ENCODE assay signal across 18 cellular contexts in genomic region chr1:89382479-89382878, GRCh38. TPM values are rescaled to one million over a fixed set of nuclear protein-coding genes. Genes with fewer than 3 reads are reported as not detected.
A peak's percentile ranks its signal among the peaks of the same experiment; 100 is the strongest.
DNase-seq lines count a peak whose midpoint lies in the region; ATAC-seq and TF ChIP-seq lines count a peak whose summit lies in the region.
"Had no signal": no experiment of that assay in that cellular context is flagged by ENCODE, and none has a peak within 500 bp of the region (broad histone marks: within the 10 kb centered on the region; RNA-seq: fewer than 3 reads in every experiment).

No MANE protein-coding gene starts in this region.

- H3K4me3 ChIP-seq in neural progenitor cell = no peak overlapping the region
- no peak overlapping the region for H3K4me3 ChIP-seq in left ventricle myocardium inferior
- H3K4me3 ChIP-seq: BLaER1 treated with 17β-estradiol and CSF1 and Interleukin-3, amounts not matched to agents 10 nM and 100 nM had no signal

- intact Hi-C loops in activated CD8-positive, alpha-beta T cell treated with anti-CD3 and anti-CD28 coated beads for 36 hours (cut with micrococcal nuclease) = loop anchor here (5.0 kb wide), 1 partner anchor 70 kb away; no protein-coding TSS in a partner anchor
- intact Hi-C loops in left ventricle myocardium inferior (cut with micrococcal nuclease) = no loop called here

- H3K9ac ChIP-seq in neural progenitor cell = no peak overlapping the region
- H3K9ac ChIP-seq: BLaER1 treated with 17β-estradiol and CSF1 and Interleukin-3, amounts not matched to agents 10 nM and 100 nM had no signal

- CTCF ChIA-PET in activated CD8-positive, alpha-beta T cell treated with anti-CD3 and anti-CD28 coated beads for 36 hours (lab: Charles Lee) = interaction anchor here (0.9 to 1.0 kb wide), 2 partner anchors 27 to 71 kb away, joined by 3 read pairs; no protein-coding TSS in a partner anchor
- CTCF ChIA-PET in activated CD8-positive, alpha-beta T cell treated with anti-CD3 and anti-CD28 coated beads, Interleukin-2, amount 10 ng/mL, durations not matched to agents 7 days and 5 days (lab: Charles Lee) = no interaction called here

- no peak overlapping the region for H3K4me3 Mint-ChIP-seq in activated CD8-positive, alpha-beta T cell treated with anti-CD3 and anti-CD28 coated beads for 36 hours
- no peak overlapping the region for H3K4me3 Mint-ChIP-seq in activated CD8-positive, alpha-beta T cell treated with anti-CD3 and anti-CD28 coated beads, Interleukin-2, amount 10 ng/mL, durations not matched to agents 7 days and 5 days
- H3K4me3 Mint-ChIP-seq in neural progenitor cell = no peak overlapping the region
- H3K4me3 Mint-ChIP-seq in immature natural killer cell = no peak overlapping the region
- H3K4me3 Mint-ChIP-seq: CD4-positive, CD25-positive, alpha-beta regulatory T cell; HFFc6 had no signal

- H3K27me3 ChIP-seq in neural progenitor cell = no peaks in the 10 kb centered on the region
- no peaks in the 10 kb centered on the region for H3K27me3 ChIP-seq in left ventricle myocardium inferior (ENCODE audit: low read depth)
- H3K27me3 ChIP-seq: BLaER1 treated with 17β-estradiol and CSF1 and Interleukin-3, amounts not matched to agents 10 nM and 100 nM had no signal

- H3K4me1 ChIP-seq in neural progenitor cell (peaks cover 5% of the 10 kb centered on the region), left ventricle myocardium inferior (no peaks in the 10 kb centered on the region)
- H3K4me1 ChIP-seq: BLaER1 treated with 17β-estradiol and CSF1 and Interleukin-3, amounts not matched to agents 10 nM and 100 nM had no signal

- H4K20me1 ChIP-seq in neural progenitor cell (ENCODE audit: low read depth) = no peaks in the 10 kb centered on the region
- H4K20me1 ChIP-seq: BLaER1 treated with 17β-estradiol and CSF1 and Interleukin-3, amounts not matched to agents 10 nM and 100 nM had no signal

- ATAC-seq in activated CD8-positive, alpha-beta T cell treated with anti-CD3 and anti-CD28 coated beads for 36 hours = peak; percentile 56
- no peak for ATAC-seq in activated CD8-positive, alpha-beta T cell treated with anti-CD3 and anti-CD28 coated beads, Interleukin-2, amount 10 ng/mL, durations not matched to agents 7 days and 5 days

- no peaks in the 10 kb centered on the region for H3K27me3 Mint-ChIP-seq in activated CD8-positive, alpha-beta T cell treated with anti-CD3 and anti-CD28 coated beads for 36 hours
- no peaks in the 10 kb centered on the region for H3K27me3 Mint-ChIP-seq in activated CD8-positive, alpha-beta T cell treated with anti-CD3 and anti-CD28 coated beads, Interleukin-2, amount 10 ng/mL, durations not matched to agents 7 days and 5 days (ENCODE audit: low read depth)
- H3K27me3 Mint-ChIP-seq in neural progenitor cell (ENCODE audit: insufficient read depth, low read depth) (peaks cover 2% of the 10 kb centered on the region), immature natural killer cell (ENCODE audit: low read depth in 3 of 3) (no peaks in the 10 kb centered on the region)

- in situ Hi-C loops in SK-MEL-5 (cut with HindIII; ENCODE audit: low pct_unique_long_range_greater_than_20kb, low sequenced_read_pairs) = no loop called here

- no peak overlapping the region for H3K27ac Mint-ChIP-seq in activated CD8-positive, alpha-beta T cell treated with anti-CD3 and anti-CD28 coated beads for 36 hours
- H3K27ac Mint-ChIP-seq in activated CD8-positive, alpha-beta T cell treated with anti-CD3 and anti-CD28 coated beads, Interleukin-2, amount 10 ng/mL, durations not matched to agents 7 days and 5 days = no peak overlapping the region
- H3K27ac Mint-ChIP-seq in neural progenitor cell = no peak overlapping the region
- no peak overlapping the region for H3K27ac Mint-ChIP-seq in immature natural killer cell
- H3K27ac Mint-ChIP-seq: CD4-positive, CD25-positive, alpha-beta regulatory T cell; HFFc6 had no signal

- peak overlapping the region; percentile 22 for H3K4me2 ChIP-seq in neural progenitor cell
- H3K4me2 ChIP-seq: BLaER1 treated with 17β-estradiol and CSF1 and Interleukin-3, amounts not matched to agents 10 nM and 100 nM had no signal

- H3K27ac ChIP-seq in neural progenitor cell = peak overlapping the region; percentile 54
- H3K27ac ChIP-seq in left ventricle myocardium inferior (replicated peaks) = no peak overlapping the region
- H3K27ac ChIP-seq: BLaER1 treated with 17β-estradiol and CSF1 and Interleukin-3, amounts not matched to agents 10 nM and 100 nM; HL-60 had no signal

- POLR2A ChIA-PET in activated CD8-positive, alpha-beta T cell treated with anti-CD3 and anti-CD28 coated beads for 36 hours (lab: Charles Lee) = no interaction called here
- POLR2A ChIA-PET in activated CD8-positive, alpha-beta T cell treated with anti-CD3 and anti-CD28 coated beads, Interleukin-2, amount 10 ng/mL, durations not matched to agents 7 days and 5 days (lab: Charles Lee) = no interaction called here

- no peaks in the 10 kb centered on the region for H3K36me3 ChIP-seq in neural progenitor cell
- no peaks in the 10 kb centered on the region for H3K36me3 ChIP-seq in left ventricle myocardium inferior
- H3K36me3 ChIP-seq: BLaER1 treated with 17β-estradiol and CSF1 and Interleukin-3, amounts not matched to agents 10 nM and 100 nM had no signal

- H3K79me2 ChIP-seq in neural progenitor cell (ENCODE audit: low read depth) = no peaks in the 10 kb centered on the region

- H3K4me1 Mint-ChIP-seq in activated CD8-positive, alpha-beta T cell treated with anti-CD3 and anti-CD28 coated beads for 36 hours (ENCODE audit: low read depth) = peaks cover 9% of the 10 kb centered on the region
- H3K4me1 Mint-ChIP-seq in activated CD8-positive, alpha-beta T cell treated with anti-CD3 and anti-CD28 coated beads, Interleukin-2, amount 10 ng/mL, durations not matched to agents 7 days and 5 days (ENCODE audit: low read depth) = peaks cover 3% of the 10 kb centered on the region
- H3K4me1 Mint-ChIP-seq in neural progenitor cell (peaks cover 9% of the 10 kb centered on the region), immature natural killer cell (no peaks in the 10 kb centered on the region)
- H3K4me1 Mint-ChIP-seq: CD4-positive, CD25-positive, alpha-beta regulatory T cell had no signal

- H3K9me3 ChIP-seq in neural progenitor cell (ENCODE audit: low read depth) (no peaks in the 10 kb centered on the region), left ventricle myocardium inferior (replicated peaks) (no peaks in the 10 kb centered on the region)
- H3K9me3 ChIP-seq: BLaER1 treated with 17β-estradiol and CSF1 and Interleukin-3, amounts not matched to agents 10 nM and 100 nM had no signal

- H3F3A ChIP-seq in neural progenitor cell (ENCODE audit: low read depth) = no peaks in the 10 kb centered on the region

- no peak for TF ChIP-seq CTCF in activated CD8-positive, alpha-beta T cell treated with anti-CD3 and anti-CD28 coated beads for 36 hours (IDR thresholded peaks at IDR 0.05)
- TF ChIP-seq CTCF in neural progenitor cell (IDR thresholded peaks at IDR 0.05) (no peak), left ventricle myocardium inferior (IDR thresholded peaks at IDR 0.05; ENCODE audit: borderline replicate concordance) (no peak)

- H2AFZ ChIP-seq in neural progenitor cell (replicated peaks) = peak overlapping the region; percentile 22

- no peak for DNase-seq in activated CD8-positive, alpha-beta T cell treated with anti-CD3 and anti-CD28 coated beads for 36 hours
- DNase-seq in activated CD8-positive, alpha-beta T cell treated with anti-CD3 and anti-CD28 coated beads, Interleukin-2, amount 10 ng/mL, durations not matched to agents 7 days and 5 days = no peak
- DNase-seq in HT1080 (ENCODE audit: low read depth) = peak; percentile 17
- peak; percentile 89 for DNase-seq in SK-MEL-5 (ENCODE audit: low read depth, low spot score)
- DNase-seq in neural progenitor cell (ENCODE audit: low spot score) = peak; percentile 15
- no peak for DNase-seq in left ventricle myocardium inferior
- no peak for DNase-seq in ureter (ENCODE audit: low spot score)
- DNase-seq in immature natural killer cell = no peak
- DNase-seq: ACHN; CD4-positive, CD25-positive, alpha-beta regulatory T cell; DMS79; GOT3; HCEC 1CT; HFFc6 had no signal

- H3K36me3 Mint-ChIP-seq in activated CD8-positive, alpha-beta T cell treated with anti-CD3 and anti-CD28 coated beads for 36 hours (ENCODE audit: low read depth) = peaks cover 1% of the 10 kb centered on the region
- H3K36me3 Mint-ChIP-seq in activated CD8-positive, alpha-beta T cell treated with anti-CD3 and anti-CD28 coated beads, Interleukin-2, amount 10 ng/mL, durations not matched to agents 7 days and 5 days (ENCODE audit: low read depth) = no peaks in the 10 kb centered on the region
- H3K36me3 Mint-ChIP-seq in neural progenitor cell (no peaks in the 10 kb centered on the region), immature natural killer cell (no peaks in the 10 kb centered on the region)
- H3K36me3 Mint-ChIP-seq: CD4-positive, CD25-positive, alpha-beta regulatory T cell had no signal

- no peaks in the 10 kb centered on the region for H3K9me3 Mint-ChIP-seq in activated CD8-positive, alpha-beta T cell treated with anti-CD3 and anti-CD28 coated beads for 36 hours
- H3K9me3 Mint-ChIP-seq in activated CD8-positive, alpha-beta T cell treated with anti-CD3 and anti-CD28 coated beads, Interleukin-2, amount 10 ng/mL, durations not matched to agents 7 days and 5 days (ENCODE audit: insufficient read depth) = no peaks in the 10 kb centered on the region
- H3K9me3 Mint-ChIP-seq in neural progenitor cell (no peaks in the 10 kb centered on the region), immature natural killer cell (peaks cover 0 to 1% (median 0%) of the 10 kb centered on the region in 6 donors)
- H3K9me3 Mint-ChIP-seq: CD4-positive, CD25-positive, alpha-beta regulatory T cell; HFFc6 had no signal

RNA-seq across cellular contexts. Expression of gene GBP6, which starts 18.6 kb away (rescaled TPM):
- under 1 TPM; 0.49 to 0.61 TPM for total RNA-seq in activated CD8-positive, alpha-beta T cell treated with anti-CD3 and anti-CD28 coated beads for 36 hours
- under 1 TPM; 0.10 to 0.16 TPM for total RNA-seq in activated CD8-positive, alpha-beta T cell treated with anti-CD3 and anti-CD28 coated beads, Interleukin-2, amount 10 ng/mL, durations not matched to agents 7 days and 5 days
- total RNA-seq in HT1080 (2014; rRNA removed; shearing (Covaris generic)) = not detected in 2 replicates
- 0.03 TPM in 1 of 2 replicates, not detected in the other for polyA plus RNA-seq in HT1080 (2015; cell fraction: cytosol; rRNA removed)
- 0.06 TPM in 1 of 2 replicates, not detected in the other for polyA plus RNA-seq in HT1080 (2015; cell fraction: nucleus; rRNA removed)
- total RNA-seq in SK-MEL-5 (2014; rRNA removed; shearing (Covaris generic)) = 0.08 and 0.18 TPM in 2 replicates
- polyA plus RNA-seq in SK-MEL-5 (2015; cell fraction: cytosol; rRNA removed) = 0.07 and 0.33 TPM in 2 replicates
- polyA plus RNA-seq in SK-MEL-5 (2015; cell fraction: nucleus; rRNA removed) = not detected in 2 replicates
- total RNA-seq in neural progenitor cell (ENCODE audit: low replicate concordance) (not detected in 2 replicates), left ventricle myocardium inferior (0.08 TPM), ureter (not detected)
- under 1 TPM in 2 of 3 donors, not detected in 1; 0.17 TPM for polyA plus RNA-seq in immature natural killer cell
- total RNA-seq: A172, G401, HFFc6 had no signal

Comparison
In these comparisons a context has a peak if more than half of its experiments do, and no peak if none do; other contexts are left out.
1. DNase-seq: peak in HT1080 (single experiment), SK-MEL-5 (single experiment) and neural progenitor cell (single experiment); none in activated CD8-positive, alpha-beta T cell treated with anti-CD3 and anti-CD28 coated beads for 36 hours (single experiment), activated CD8-positive, alpha-beta T cell treated with anti-CD3 and anti-CD28 coated beads, Interleukin-2, amount 10 ng/mL, durations not matched to agents 7 days and 5 days (single experiment), left ventricle myocardium inferior (single experiment), ureter (single experiment) and immature natural killer cell (0 of 3).